12 cellular contexts compared by ENCODE assay signal in the genomic region with DNA sequence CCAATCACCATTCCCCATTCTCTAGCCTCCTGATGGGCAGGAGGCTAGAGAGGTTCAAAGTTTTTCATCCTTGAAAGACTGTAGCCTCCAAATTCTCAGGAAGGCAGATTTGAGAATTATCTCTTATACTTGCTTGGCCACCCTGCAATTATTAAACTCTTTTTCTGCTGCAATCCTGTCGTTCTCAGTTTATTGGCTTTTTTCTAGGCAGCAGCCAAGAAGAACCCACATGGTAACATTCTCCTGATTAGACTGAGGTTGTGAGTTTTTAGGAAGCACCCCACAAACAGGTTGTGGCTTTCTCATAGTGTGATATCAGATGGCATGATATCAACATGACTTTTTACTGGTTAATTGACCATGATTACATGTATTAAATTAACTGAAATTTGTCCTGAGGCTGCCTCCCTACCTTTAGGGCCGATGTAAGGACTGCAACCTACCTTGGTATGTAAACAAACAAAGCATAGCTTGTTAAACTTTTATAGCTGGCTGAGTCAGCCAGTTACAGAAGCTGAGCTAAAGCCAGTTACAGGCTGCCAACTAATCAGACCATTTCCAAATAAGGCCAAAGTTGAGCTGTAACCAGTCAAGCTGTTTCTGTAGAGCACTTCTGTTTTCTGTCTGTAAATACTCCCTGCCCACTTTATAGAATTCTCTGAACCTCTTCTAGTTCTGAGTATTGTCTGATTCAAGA.
DNase-seq lines count a peak whose midpoint lies in the region; ATAC-seq lines count a peak whose summit lies in the region.
"Had no signal": no experiment of that assay in that cellular context is flagged by ENCODE, and none has a peak within 500 bp of the region (broad histone marks: within the 10 kb centered on the region; RNA-seq: fewer than 3 reads in every experiment).

No MANE protein-coding gene starts in this region.

- intact Hi-C loops in head of caudate nucleus (cut with DNase I) = no loop called here

- in situ Hi-C loops in ACHN (cut with HindIII; ENCODE audit: low pct_ligation_motif_present, low pct_unique_long_range_greater_than_20kb, low sequenced_read_pairs) = no loop called here

- ATAC-seq in GM21526 (IDR thresholded peaks at IDR 0.05; ENCODE audit: low FRiP score, unreplicated experiment) = peak; percentile 25
- no peak for ATAC-seq in GM21367 (IDR thresholded peaks at IDR 0.05; ENCODE audit: unreplicated experiment)
- ATAC-seq in GM21825 (IDR thresholded peaks at IDR 0.05; ENCODE audit: unreplicated experiment) = no peak
- ATAC-seq: right cardiac atrium had no signal

- DNase-seq in ACHN (peak; percentile 2), RPMI8226 (peak; percentile 35), kidney glomerular epithelial cell (lab: John Stamatoyannopoulos, UW) (peak; percentile 16), putamen (ENCODE audit: low spot score) (no peak), head of caudate nucleus (no peak)
- DNase-seq: amniotic stem cell, C1 segment of cervical spinal cord, NCI-H510A treated with DMSO at 0.1 percent for 48 hours, right cardiac atrium had no signal

Comparison
In these comparisons a context has a peak if more than half of its experiments do, and no peak if none do; other contexts are left out.
1. DNase-seq: peak in ACHN (single experiment), RPMI8226 (single experiment) and kidney glomerular epithelial cell (single experiment); none in putamen (single experiment) and head of caudate nucleus (0 of 42).